33 cellular contexts compared by ENCODE assay signal in genomic region chr3:43468141-43468540, GRCh38.
DNase-seq lines count a peak whose midpoint lies in the region; ATAC-seq and TF ChIP-seq lines count a peak whose summit lies in the region.
"Had no signal": no experiment of that assay in that cellular context is flagged by ENCODE, and none has a peak within 500 bp of the region (broad histone marks: within the 10 kb centered on the region; RNA-seq: fewer than 3 reads in every experiment).

No MANE protein-coding gene starts in this region.

- H3K36me3 Mint-ChIP-seq in activated CD4-positive, alpha-beta T cell treated with anti-CD3 and anti-CD28 coated beads, Interleukin-2, amount 10 ng/mL, durations not matched to agents 24 days and 14 days (ENCODE audit: low read depth): no peaks in the 10 kb centered on the region

- no peaks in the 10 kb centered on the region for H3K27me3 ChIP-seq in trophoblast cell (ENCODE audit: insufficient read depth, low read length)
- H3K27me3 ChIP-seq: ascending aorta, esophagus muscularis mucosa, foreskin keratinocyte, heart left ventricle, pancreas, spleen, testis, uterus had no signal

- H2AFZ ChIP-seq in trophoblast cell (ENCODE audit: insufficient read depth, low read length, poor library complexity): no peak overlapping the region

- no peak overlapping the region for H4K12ac ChIP-seq in trophoblast cell (ENCODE audit: low read depth, low read length)

- H3K4me1 ChIP-seq in trophoblast cell (ENCODE audit: control insufficient read depth in 1 of 2, insufficient read depth in 2 of 2, low read length in 2 of 2): peaks cover under 1 to 1% of the 10 kb centered on the region in 2 experiments
- H3K4me1 ChIP-seq: ascending aorta, foreskin keratinocyte, pancreas, testis, uterus had no signal

- H2BK5ac ChIP-seq in trophoblast cell (ENCODE audit: low read depth, low read length, poor library complexity): no peak overlapping the region

- H3K4me3 Mint-ChIP-seq in activated CD4-positive, alpha-beta T cell treated with anti-CD3 and anti-CD28 coated beads, Interleukin-2, amount 10 ng/mL, durations not matched to agents 24 days and 14 days: no peak overlapping the region
- H3K4me3 Mint-ChIP-seq: activated CD4-positive, alpha-beta T cell treated with anti-CD3 and anti-CD28 coated beads, Interleukin-2, amount 10 ng/mL, durations not matched to agents 7 days and 5 days; activated naive CD8-positive, alpha-beta T cell treated with anti-CD3 and anti-CD28 coated beads for 36 hours; activated T-cell treated with anti-CD3 and anti-CD28 coated beads, Interleukin-2, amount 50 U/mL, for 24 hours had no signal

- H3K79me2 ChIP-seq in trophoblast cell (ENCODE audit: control insufficient read depth, insufficient read depth, low read length, poor library complexity): no peaks in the 10 kb centered on the region

- no peak overlapping the region for H3K23ac ChIP-seq in trophoblast cell (ENCODE audit: low read length)

- H3K27ac ChIP-seq in trophoblast cell (ENCODE audit: low read depth, low read length): no peak overlapping the region
- H3K27ac ChIP-seq: ascending aorta, esophagus muscularis mucosa, foreskin keratinocyte, heart left ventricle, pancreas, testis, uterus had no signal

- peaks cover 9% of the 10 kb centered on the region for H3K27me3 Mint-ChIP-seq in activated CD4-positive, alpha-beta T cell treated with anti-CD3 and anti-CD28 coated beads, Interleukin-2, amount 10 ng/mL, durations not matched to agents 24 days and 14 days
- H3K27me3 Mint-ChIP-seq: activated naive CD8-positive, alpha-beta T cell treated with anti-CD3 and anti-CD28 coated beads for 36 hours; activated T-cell treated with anti-CD3 and anti-CD28 coated beads, Interleukin-2, amount 50 U/mL, for 24 hours had no signal

- H4K8ac ChIP-seq in trophoblast cell (ENCODE audit: low read depth, low read length): no peak overlapping the region

- intact Hi-C loops in activated CD4-positive, alpha-beta T cell treated with anti-CD3 and anti-CD28 coated beads, Interleukin-2, amount 10 ng/mL, durations not matched to agents 24 days and 14 days (cut with micrococcal nuclease): no loop called here
- intact Hi-C loops in lower leg skin (cut with DNase I; ENCODE audit: low total_unique reads): no loop called here

- H3K9me3 ChIP-seq in trophoblast cell (ENCODE audit: insufficient read depth, low read depth, low read length): no peaks in the 10 kb centered on the region
- H3K9me3 ChIP-seq: ascending aorta, esophagus muscularis mucosa, heart left ventricle, mucosa of descending colon, pancreas, testis, uterus had no signal

- TF ChIP-seq CTCF in choroid plexus epithelial cell (conservative IDR thresholded peaks at IDR 0.05; ENCODE audit: low read depth, low read length) (no peak), lower leg skin (IDR thresholded peaks at IDR 0.05) (no peak)

- no peak overlapping the region for H4K91ac ChIP-seq in trophoblast cell (ENCODE audit: low read depth, low read length)

- H3K4ac ChIP-seq in trophoblast cell (ENCODE audit: low read depth, low read length): no peak overlapping the region

- no peak overlapping the region for H3K14ac ChIP-seq in trophoblast cell (ENCODE audit: low read length)

- H3K9ac ChIP-seq in trophoblast cell (ENCODE audit: low read length): no peak overlapping the region

- no peak for TF ChIP-seq POLR2A in lower leg skin (IDR thresholded peaks at IDR 0.05)

- H2BK12ac ChIP-seq in trophoblast cell (ENCODE audit: low read length): no peak overlapping the region

- peak; percentile 49 for DNase-seq in activated CD4-positive, alpha-beta T cell treated with anti-CD3 and anti-CD28 coated beads, Interleukin-2, amount 10 ng/mL, durations not matched to agents 24 days and 14 days
- DNase-seq in activated CD4-positive, alpha-beta T cell treated with anti-CD3 and anti-CD28 coated beads for 4 hours: no peak
- DNase-seq in MV-4-11 (lab: John Stamatoyannopoulos, UW) (peak; percentile 23), choroid plexus epithelial cell (ENCODE audit: low read depth) (peak; percentile 16), trophoblast cell (peak; percentile 18 to 37), lower leg skin (ENCODE audit: low spot score in 2 of 2) (no peak), NK-92 (lab: John Stamatoyannopoulos, UW; ENCODE audit: unreplicated experiment) (no peak)
- DNase-seq: activated CD4-positive, alpha-beta T cell treated with anti-CD3 and anti-CD28 coated beads, Interleukin-2, amount 10 ng/mL, durations not matched to agents 7 days and 5 days; activated gamma-delta T cell; activated naive CD8-positive, alpha-beta T cell treated with anti-CD3 and anti-CD28 coated beads for 36 hours; activated T-cell treated with anti-CD3 and anti-CD28 coated beads, Interleukin-2, amount 50 U/mL, for 24 hours; foreskin keratinocyte; H7; heart left ventricle; Kasumi-1; kidney; mucosa of descending colon; NCI-H146; NCI-H2107; NCI-H446 treated with DMSO at 0.1 percent for 48 hours; NCI-H774; pancreas; retina; spleen; stimulated activated CD4-positive, alpha-beta T cell treated with anti-CD3 and anti-CD28 coated beads, Interleukin-2, amount 100 ng/mL, for 24 hours; stimulated activated naive CD8-positive, alpha-beta T cell treated with anti-CD3 and anti-CD28 coated beads, Interleukin-15, Interleukin-2, amounts not matched to agents 100 U/mL and 50 U/mL, for 24 hours; SW 1271; testis; uterus had no signal

- no peaks in the 10 kb centered on the region for H3K4me1 Mint-ChIP-seq in activated CD4-positive, alpha-beta T cell treated with anti-CD3 and anti-CD28 coated beads, Interleukin-2, amount 10 ng/mL, durations not matched to agents 24 days and 14 days
- H3K4me1 Mint-ChIP-seq: activated CD4-positive, alpha-beta T cell treated with anti-CD3 and anti-CD28 coated beads, Interleukin-2, amount 10 ng/mL, durations not matched to agents 7 days and 5 days had no signal

- H3K27ac Mint-ChIP-seq in activated CD4-positive, alpha-beta T cell treated with anti-CD3 and anti-CD28 coated beads, Interleukin-2, amount 10 ng/mL, durations not matched to agents 24 days and 14 days: no peak overlapping the region
- H3K27ac Mint-ChIP-seq: activated CD4-positive, alpha-beta T cell treated with anti-CD3 and anti-CD28 coated beads, Interleukin-2, amount 10 ng/mL, durations not matched to agents 7 days and 5 days; activated naive CD8-positive, alpha-beta T cell treated with anti-CD3 and anti-CD28 coated beads for 36 hours; activated T-cell treated with anti-CD3 and anti-CD28 coated beads, Interleukin-2, amount 50 U/mL, for 24 hours had no signal

- no peaks in the 10 kb centered on the region for H3K79me1 ChIP-seq in trophoblast cell (ENCODE audit: low read length)

- H2AK5ac ChIP-seq in trophoblast cell (ENCODE audit: low read length): no peak overlapping the region

- no peak overlapping the region for H2BK120ac ChIP-seq in trophoblast cell (ENCODE audit: insufficient read depth, low read length, poor library complexity)

- H3K9me3 Mint-ChIP-seq in activated CD4-positive, alpha-beta T cell treated with anti-CD3 and anti-CD28 coated beads, Interleukin-2, amount 10 ng/mL, durations not matched to agents 24 days and 14 days: peaks cover 9% of the 10 kb centered on the region
- H3K9me3 Mint-ChIP-seq: activated T-cell treated with anti-CD3 and anti-CD28 coated beads, Interleukin-2, amount 50 U/mL, for 24 hours had no signal

- peaks cover under 1 to 2% of the 10 kb centered on the region in 2 experiments for H3K36me3 ChIP-seq in trophoblast cell (ENCODE audit: control insufficient read depth in 1 of 2, insufficient read depth in 2 of 2, low read length in 2 of 2)
- H3K36me3 ChIP-seq: ascending aorta, esophagus muscularis mucosa, heart left ventricle, pancreas, uterus had no signal

- H3K4me3 ChIP-seq in choroid plexus epithelial cell (ENCODE audit: low read depth, low read length): no peak overlapping the region
- H3K4me3 ChIP-seq in trophoblast cell (ENCODE audit: low read depth, low read length): no peak overlapping the region
- H3K4me3 ChIP-seq in lower leg skin (ENCODE audit: low read depth, poor library complexity, severe bottlenecking): no peak overlapping the region
- H3K4me3 ChIP-seq: ascending aorta, esophagus muscularis mucosa, heart left ventricle, lung, mucosa of descending colon, pancreas, spleen, testis, uterus had no signal

- no peak overlapping the region for H3K18ac ChIP-seq in trophoblast cell (ENCODE audit: low read length)

- H3K4me2 ChIP-seq in trophoblast cell (ENCODE audit: low read length): no peak overlapping the region

- ATAC-seq in HG02885 (IDR thresholded peaks at IDR 0.05; ENCODE audit: poor library complexity, unreplicated experiment): no peak
- ATAC-seq: foreskin keratinocyte; mucosa of descending colon; stimulated activated naive CD8-positive, alpha-beta T cell treated with anti-CD3 and anti-CD28 coated beads, Interleukin-15, Interleukin-2, amounts not matched to agents 100 U/mL and 50 U/mL, for 24 hours had no signal

- WGBS in trophoblast cell (ENCODE audit: extremely low coverage, insufficient coverage, insufficient read length): no CpG with 5 or more reads among the region's 1 CpG
- WGBS in lower leg skin, 2 donors: 71 to 95% methylated on average over 1 of the region's 1 CpG

Comparison
In these comparisons a context has a peak if more than half of its experiments do, and no peak if none do; other contexts are left out.
1. DNase-seq: peak in activated CD4-positive, alpha-beta T cell treated with anti-CD3 and anti-CD28 coated beads, Interleukin-2, amount 10 ng/mL, durations not matched to agents 24 days and 14 days (single experiment), MV-4-11 (single experiment), choroid plexus epithelial cell (single experiment) and trophoblast cell (2 of 2); none in activated CD4-positive, alpha-beta T cell treated with anti-CD3 and anti-CD28 coated beads for 4 hours (0 of 2), lower leg skin (0 of 2) and NK-92 (single experiment).